Comparison of ENCODE assay signal across 11 cellular contexts in genomic region chr3:141477224-141477623, GRCh38. TPM values are rescaled to one million over a fixed set of nuclear protein-coding genes. Genes with fewer than 3 reads are reported as not detected.
A peak's percentile ranks its signal among the peaks of the same experiment; 100 is the strongest.
DNase-seq lines count a peak whose midpoint lies in the region; ATAC-seq and TF ChIP-seq lines count a peak whose summit lies in the region.
"Had no signal": no experiment of that assay in that cellular context is flagged by ENCODE, and none has a peak within 500 bp of the region (broad histone marks: within the 10 kb centered on the region; RNA-seq: fewer than 3 reads in every experiment).

No MANE protein-coding gene starts in this region.

- ATAC-seq in left cardiac atrium: peak; percentile 41 to 82
- ATAC-seq in right cardiac atrium: no peak
- ATAC-seq in upper lobe of right lung: peak; percentile 70
- no peak for ATAC-seq in HG02852 (IDR thresholded peaks at IDR 0.05; ENCODE audit: unreplicated experiment)
- ATAC-seq: activated CD8-positive, alpha-beta memory T cell treated with anti-CD3 and anti-CD28 coated beads, Interleukin-2, amount 10 ng/mL, durations not matched to agents 7 days and 5 days had no signal

- DNase-seq in left cardiac atrium (no peak), right cardiac atrium (no peak), RWPE1 (ENCODE audit: low spot score) (peak; percentile 79), fibroblast of the conjunctiva (ENCODE audit: low read depth) (peak; percentile 13), upper lobe of right lung (no peak), mesothelial cell of epicardium (ENCODE audit: low spot score in 2 of 2, unreplicated experiment in 2 of 2) (no peak)
- no peak for DNase-seq in stimulated activated naive CD4-positive, alpha-beta T cell treated with Interleukin-2 at 50 U/mL for 16 hours (lab: John Stamatoyannopoulos, UW)
- DNase-seq: activated CD8-positive, alpha-beta memory T cell treated with anti-CD3 and anti-CD28 coated beads, Interleukin-2, amount 10 ng/mL, durations not matched to agents 7 days and 5 days; CD4-positive, alpha-beta T cell; stimulated activated CD4-positive, alpha-beta T cell treated with anti-CD3 and anti-CD28 coated beads, Interleukin-4, amount 100 ng/mL, for 24 hours had no signal

- H3K27ac ChIP-seq in right cardiac atrium (ENCODE audit: low read length): no peak overlapping the region
- H3K27ac ChIP-seq in RWPE1: peak overlapping the region; percentile 55
- H3K27ac ChIP-seq in upper lobe of right lung: no peak overlapping the region

- WGBS in right cardiac atrium: 95% methylated on average over 4 of the region's 4 CpGs

- TF ChIP-seq CTCF in RWPE1 (conservative IDR thresholded peaks at IDR 0.05; ENCODE audit: low read depth) (no peak), upper lobe of right lung (IDR thresholded peaks at IDR 0.05) (no peak), mesothelial cell of epicardium (IDR thresholded peaks at IDR 0.05; ENCODE audit: unreplicated experiment) (no peak)

- no peak overlapping the region for H3K27ac Mint-ChIP-seq in mesothelial cell of epicardium
- H3K27ac Mint-ChIP-seq: activated CD8-positive, alpha-beta memory T cell treated with anti-CD3 and anti-CD28 coated beads, Interleukin-2, amount 10 ng/mL, durations not matched to agents 7 days and 5 days had no signal

- no peaks in the 10 kb centered on the region for H3K36me3 ChIP-seq in upper lobe of right lung

- H3K4me1 ChIP-seq in right cardiac atrium (ENCODE audit: control insufficient read depth, insufficient read depth, low read length) (no peaks in the 10 kb centered on the region), upper lobe of right lung (no peaks in the 10 kb centered on the region)

- CTCF ChIA-PET in RWPE1 (lab: Yijun Ruan, JAX): interaction anchor here (0.6 to 0.8 kb wide), 2 partner anchors 12 to 17 kb away, joined by 3 read pairs; no protein-coding TSS in a partner anchor

- H3K27me3 Mint-ChIP-seq in mesothelial cell of epicardium (ENCODE audit: low read depth): peaks cover 17% of the 10 kb centered on the region
- H3K27me3 Mint-ChIP-seq: CD4-positive, alpha-beta T cell had no signal

- H3K9me3 Mint-ChIP-seq in mesothelial cell of epicardium: peaks cover 3% of the 10 kb centered on the region
- H3K9me3 Mint-ChIP-seq: CD4-positive, alpha-beta T cell had no signal

- POLR2A ChIA-PET in RWPE1 (lab: Yijun Ruan, JAX; ENCODE audit: low non-redundant PET): no interaction called here

- no peaks in the 10 kb centered on the region for H3K36me3 Mint-ChIP-seq in mesothelial cell of epicardium
- H3K36me3 Mint-ChIP-seq: activated CD8-positive, alpha-beta memory T cell treated with anti-CD3 and anti-CD28 coated beads, Interleukin-2, amount 10 ng/mL, durations not matched to agents 7 days and 5 days had no signal

- H3K4me1 Mint-ChIP-seq in mesothelial cell of epicardium: no peaks in the 10 kb centered on the region

- H3K4me3 Mint-ChIP-seq in mesothelial cell of epicardium: no peak overlapping the region
- H3K4me3 Mint-ChIP-seq: activated CD8-positive, alpha-beta memory T cell treated with anti-CD3 and anti-CD28 coated beads, Interleukin-2, amount 10 ng/mL, durations not matched to agents 7 days and 5 days; CD4-positive, alpha-beta T cell had no signal

- intact Hi-C loops in left cardiac atrium (cut with DNase I) (loop anchor here in 1 of 2 donors (5.0 kb wide), 1 partner anchor 80 kb away; no protein-coding TSS in a partner anchor), right cardiac atrium (cut with DNase I) (loop anchor here in 1 of 4 donors (5.0 kb wide), 1 partner anchor 85 kb away; no protein-coding TSS in a partner anchor), upper lobe of right lung (cut with DNase I) (no loop called here)

- H3K27me3 ChIP-seq in right cardiac atrium (ENCODE audit: control insufficient read depth, insufficient read depth): no peaks in the 10 kb centered on the region
- H3K27me3 ChIP-seq in upper lobe of right lung: no peaks in the 10 kb centered on the region

- H3K4me3 ChIP-seq in right cardiac atrium (ENCODE audit: low read length): no peak overlapping the region
- no peak overlapping the region for H3K4me3 ChIP-seq in upper lobe of right lung

- no peaks in the 10 kb centered on the region for H3K9me3 ChIP-seq in right cardiac atrium (ENCODE audit: control insufficient read depth, low read length)
- H3K9me3 ChIP-seq in upper lobe of right lung: no peaks in the 10 kb centered on the region

RNA-seq across cellular contexts. Expression of gene RASA2, which starts 9.6 kb away (rescaled TPM):
- total RNA-seq in left cardiac atrium (1 to 10 TPM; 5.2 to 7.8 TPM), right cardiac atrium (1 to 10 TPM; 4.7 to 6.6 (median 6.0) TPM), upper lobe of right lung (30.3 TPM), mesothelial cell of epicardium (14.5 to 15.5 TPM (median 15.5 TPM) in 3 replicates)
- polyA plus RNA-seq in right cardiac atrium: 2.1 TPM

Comparison
In these comparisons a context has a peak if more than half of its experiments do, and no peak if none do; other contexts are left out.
1. ATAC-seq: peak in left cardiac atrium (2 of 2) and upper lobe of right lung (single experiment); none in right cardiac atrium (0 of 2) and HG02852 (single experiment).
2. DNase-seq: peak in RWPE1 (single experiment) and fibroblast of the conjunctiva (single experiment); none in left cardiac atrium (single experiment), right cardiac atrium (0 of 3), upper lobe of right lung (single experiment), stimulated activated naive CD4-positive, alpha-beta T cell treated with Interleukin-2 at 50 U/mL for 16 hours (single experiment) and mesothelial cell of epicardium (0 of 2).